7 cellular contexts compared by ENCODE assay signal in genomic region chr1:108830119-108831008, GRCh38. TPM values are rescaled to one million over a fixed set of nuclear protein-coding genes. Genes with fewer than 3 reads are reported as not detected.
DNase-seq lines count a peak whose midpoint lies in the region; ATAC-seq and TF ChIP-seq lines count a peak whose summit lies in the region.

No MANE protein-coding gene starts in this region.

- peak overlapping the region; percentile 40; the same call in 1 of the 3 replicates for H2BK15ac ChIP-seq in IMR-90 (ENCODE audit: low read depth, low read length)

- CTCF ChIA-PET in IMR-90 (lab: Yijun Ruan, JAX) = interaction anchor here (1.0 to 2.8 kb wide), 5 partner anchors 18 to 182 kb away, joined by 3 to 23 read pairs (median 3); no protein-coding TSS in a partner anchor

- peak overlapping the region; percentile 95 for H3K4ac ChIP-seq in IMR-90 (ENCODE audit: low read depth, low read length)

- H3K4me3 ChIP-seq in IMR-90 (ENCODE audit: insufficient read depth, low read depth, low read length) = peak overlapping the region; percentile 15; the same call in 1 of the 2 replicates
- H3K4me3 ChIP-seq in astrocyte of the spinal cord (ENCODE audit: low read depth, low read length) = no peak overlapping the region

- peak overlapping the region; percentile 26 for H3K9ac ChIP-seq in IMR-90 (ENCODE audit: low read depth, low read length)

- peak overlapping the region; percentile 92 for H2BK5ac ChIP-seq in IMR-90 (ENCODE audit: low read depth, low read length, poor library complexity, severe bottlenecking)

- H3K9me3 Mint-ChIP-seq in activated T-cell treated with anti-CD3 and anti-CD28 coated beads, Interleukin-2, amount 50 U/mL, for 24 hours = no peaks in the 10 kb centered on the region

- H3K4me1 Mint-ChIP-seq in activated T-cell treated with anti-CD3 and anti-CD28 coated beads, Interleukin-2, amount 50 U/mL, for 24 hours (ENCODE audit: low read depth) = no peaks in the 10 kb centered on the region

- H3K9me3 ChIP-seq in IMR-90 (ENCODE audit: control insufficient read depth, insufficient read depth, low read length) = no peaks in the 10 kb centered on the region

- peak overlapping the region; percentile 89 for H2AK9ac ChIP-seq in IMR-90 (replicated peaks; ENCODE audit: low read depth, low read length, poor library complexity)

- H2AK5ac ChIP-seq in IMR-90 (ENCODE audit: low read depth, low read length) = peak overlapping the region; percentile 84

- intact Hi-C loops in IMR-90 (cut with micrococcal nuclease) = no loop called here

- WGBS in IMR-90 (ENCODE audit: extremely low coverage in 2 of 2, insufficient read length in 1 of 2), 2 experiments = 83% methylated on average over 1 of the region's 20 CpGs; no CpG with 5 or more reads in 1 of the 2 experiments

- H3K36me3 ChIP-seq in IMR-90 (ENCODE audit: control insufficient read depth, insufficient read depth, low read length) = no peaks in the 10 kb centered on the region

- H3K4me2 ChIP-seq in IMR-90 (ENCODE audit: low read depth, low read length) = peak overlapping the region; percentile 76

- peak overlapping the region; percentile 93 for H2BK20ac ChIP-seq in IMR-90 (ENCODE audit: low read depth, low read length)

- TF ChIP-seq CTCF in IMR-90 (conservative IDR thresholded peaks at IDR 0.05; ENCODE audit: low read depth, low read length) (no peak), astrocyte of the spinal cord (IDR thresholded peaks at IDR 0.05; ENCODE audit: low read depth, low read length) (no peak)

- peak; percentile 90 for ATAC-seq in IMR-90 (ENCODE audit: low read depth)

- H2BK120ac ChIP-seq in IMR-90 (ENCODE audit: low read depth, low read length) = peak overlapping the region; percentile 94

- peak overlapping the region; percentile 91 for H2AFZ ChIP-seq in IMR-90 (replicated peaks; ENCODE audit: low read length, poor library complexity)

- in situ Hi-C loops in IMR-90 (cut with MboI; ENCODE audit: low sequenced_read_pairs) = loop anchor here (5.0 kb wide), 1 partner anchor 62 kb away; no protein-coding TSS in a partner anchor
- in situ Hi-C loops in astrocyte of the spinal cord (cut with HindIII; ENCODE audit: low sequenced_read_pairs) = no loop called here

- dilution Hi-C loops in IMR-90 (cut with HindIII; ENCODE audit: low sequenced_read_pairs, unreplicated experiment) = no loop called here

- DNase-seq in IMR-90 = peak; percentile 99
- peak; percentile 95 for DNase-seq in astrocyte of the spinal cord (ENCODE audit: low read depth, low spot score)
- peak; percentile 86 for DNase-seq in islet precursor cell
- DNase-seq in substantia nigra (lab: John Stamatoyannopoulos, UW) = peak in 41 of 49 donors; percentile 14 to 81 (median 43)
- no peak for DNase-seq in activated CD4-positive, CD25-positive, alpha-beta regulatory T cell (lab: John Stamatoyannopoulos, UW)
- no peak for DNase-seq in COR-L47 (lab: John Stamatoyannopoulos, UW)
- DNase-seq in activated T-cell treated with anti-CD3 and anti-CD28 coated beads, Interleukin-2, amount 50 U/mL, for 24 hours = no peak

- H3K79me1 ChIP-seq in IMR-90 (ENCODE audit: low read depth in 1 of 2, low read length in 2 of 2) = peaks cover 0 to 4% of the 10 kb centered on the region in 2 experiments; a peak in 1 of 4 replicates

- no peaks in the 10 kb centered on the region for H3K27me3 ChIP-seq in IMR-90 (ENCODE audit: control insufficient read depth, insufficient read depth, low read length)

- BruUV-seq in IMR-90 (replicated peaks; lab: Mats Ljungman, UMichigan) = no TSS peak

- H4K91ac ChIP-seq in IMR-90 (ENCODE audit: insufficient read depth, low read depth, low read length) = peak overlapping the region; percentile 75

- H4K5ac ChIP-seq in IMR-90 (ENCODE audit: low read depth, low read length) = peak overlapping the region; percentile 8

- H3K36me3 Mint-ChIP-seq in activated T-cell treated with anti-CD3 and anti-CD28 coated beads, Interleukin-2, amount 50 U/mL, for 24 hours (ENCODE audit: low read depth) = no peaks in the 10 kb centered on the region

- TF ChIP-seq RAD21 in IMR-90 (IDR thresholded peaks at IDR 0.05; ENCODE audit: low read length) = no peak

- no peaks in the 10 kb centered on the region for H3K27me3 Mint-ChIP-seq in activated T-cell treated with anti-CD3 and anti-CD28 coated beads, Interleukin-2, amount 50 U/mL, for 24 hours

- no peaks in the 10 kb centered on the region for H4K20me1 ChIP-seq in IMR-90 (ENCODE audit: insufficient read depth, low read length)

- peaks cover 18% of the 10 kb centered on the region for H3K4me1 ChIP-seq in IMR-90 (ENCODE audit: control insufficient read depth, insufficient read depth, low read length)

- H3K4me3 Mint-ChIP-seq in activated T-cell treated with anti-CD3 and anti-CD28 coated beads, Interleukin-2, amount 50 U/mL, for 24 hours = no peak overlapping the region

- POLR2A ChIA-PET in IMR-90 (lab: Charles Lee; ENCODE audit: unreplicated experiment) = interaction anchor here (1.2 kb wide), 1 partner anchor 14 kb away, joined by 3 read pairs; no protein-coding TSS in a partner anchor

- peak overlapping the region; percentile 83 for H3K14ac ChIP-seq in IMR-90 (replicated peaks; ENCODE audit: low read depth, low read length)

- peak overlapping the region; percentile 68 for H3K18ac ChIP-seq in IMR-90 (ENCODE audit: low read depth, low read length)

- H3K9me1 ChIP-seq in IMR-90 (ENCODE audit: insufficient read depth, low read length) = peaks cover 12% of the 10 kb centered on the region; the same call in 1 of the 2 replicates

- peak overlapping the region; percentile 80 for H3K56ac ChIP-seq in IMR-90 (ENCODE audit: extremely low read depth, insufficient read depth, low read length)

- H3K27ac Mint-ChIP-seq in activated T-cell treated with anti-CD3 and anti-CD28 coated beads, Interleukin-2, amount 50 U/mL, for 24 hours = no peak overlapping the region

- peak overlapping the region; percentile 88 for H3K23ac ChIP-seq in IMR-90 (ENCODE audit: low read depth, low read length)

- TF ChIP-seq POLR2A in IMR-90 (IDR thresholded peaks at IDR 0.05; ENCODE audit: low read depth, low read length) = peak; percentile 90

- peak overlapping the region; percentile 82 for H3K27ac ChIP-seq in IMR-90 (ENCODE audit: insufficient read depth, low read length)
- H3K27ac ChIP-seq in substantia nigra (ENCODE audit: low read depth, low read length, poor library complexity, severe bottlenecking) = peak overlapping the region; percentile 86

- H4K8ac ChIP-seq in IMR-90 (ENCODE audit: low read depth in 2 of 2, low read length in 2 of 2) = peak overlapping the region; percentile 16 to 88; a peak in 2 of 4 replicates

TF ChIP-seq in IMR-90, 13 proteins besides CTCF, POLR2A, EP300 and RAD21:
- TF ChIP-seq BHLHE40 (IDR thresholded peaks at IDR 0.05; ENCODE audit: low read depth, low read length) = peak; percentile 83
- peak; percentile 29; the same call in 1 of the 2 replicates for TF ChIP-seq MAZ (IDR thresholded peaks at IDR 0.05; ENCODE audit: borderline replicate concordance, low read depth, low read length)
- no peak; the same call in 1 of the 2 replicates for TF ChIP-seq SMC3 (IDR thresholded peaks at IDR 0.05; ENCODE audit: low read depth, low read length)
- no peak for TF ChIP-seq ELK1 (IDR thresholded peaks at IDR 0.05; ENCODE audit: borderline replicate concordance, low read depth, low read length)
- peak; percentile 26; the same call in 1 of the 2 replicates for TF ChIP-seq CEBPB (IDR thresholded peaks at IDR 0.05; ENCODE audit: low read depth, low read length)
- TF ChIP-seq NFE2L2 (IDR thresholded peaks at IDR 0.05; ENCODE audit: low read depth, low read length) = no peak
- TF ChIP-seq RFX5 (IDR thresholded peaks at IDR 0.05; ENCODE audit: low read depth, low read length) = no peak
- TF ChIP-seq CHD1 (IDR thresholded peaks at IDR 0.05; ENCODE audit: low read depth, low read length) = no peak
- peak; percentile 93 for TF ChIP-seq FOS (IDR thresholded peaks at IDR 0.05; ENCODE audit: low read depth, low read length)
- TF ChIP-seq RCOR1 (IDR thresholded peaks at IDR 0.05; ENCODE audit: insufficient replicate concordance, low read length) = peak; percentile 96
- TF ChIP-seq USF2 (IDR thresholded peaks at IDR 0.05; ENCODE audit: low read depth, low read length) = no peak
- peak; percentile 55; the same call in 1 of the 2 replicates for TF ChIP-seq MXI1 (IDR thresholded peaks at IDR 0.05; ENCODE audit: borderline replicate concordance, low read depth, low read length)
- no peak; the same call in 1 of the 2 replicates for TF ChIP-seq MAFK (IDR thresholded peaks at IDR 0.05; ENCODE audit: low read depth, low read length)

RNA-seq across cellular contexts. Expression of gene AKNAD1, which starts 26.5 kb away (rescaled TPM):
- total RNA-seq in IMR-90 (2012; rRNA removed) = 0.18 and 0.28 TPM in 2 replicates
- polyA plus RNA-seq in IMR-90 (2012; rRNA removed) = 0.07 and 0.55 TPM in 2 replicates
- 0.08 TPM in 1 of 2 replicates, not detected in the other for polyA plus RNA-seq in IMR-90 (2012; cell fraction: cytosol; rRNA removed)
- 0.17 and 1.3 TPM in 2 replicates for polyA plus RNA-seq in IMR-90 (2012; cell fraction: nucleus; rRNA removed; ENCODE audit: low replicate concordance)

RNA-seq across cellular contexts. Expression of gene GPSM2, which starts 46.4 kb away (rescaled TPM):
- total RNA-seq in IMR-90 (2012; rRNA removed) = 16.7 and 23.1 TPM in 2 replicates
- polyA plus RNA-seq in IMR-90 (2012; rRNA removed) = 7.1 and 9.3 TPM in 2 replicates
- polyA plus RNA-seq in IMR-90 (2012; cell fraction: cytosol; rRNA removed) = 2.5 and 2.8 TPM in 2 replicates
- 1.5 and 3.4 TPM in 2 replicates for polyA plus RNA-seq in IMR-90 (2012; cell fraction: nucleus; rRNA removed; ENCODE audit: low replicate concordance)

Comparison
In these comparisons a context has a peak if more than half of its experiments do, and no peak if none do; other contexts are left out.
1. DNase-seq: peak in IMR-90 (single experiment), astrocyte of the spinal cord (single experiment), islet precursor cell (single experiment) and substantia nigra (41 of 49); none in activated CD4-positive, CD25-positive, alpha-beta regulatory T cell (0 of 4), COR-L47 (single experiment) and activated T-cell treated with anti-CD3 and anti-CD28 coated beads, Interleukin-2, amount 50 U/mL, for 24 hours (single experiment).